8 cellular contexts compared by ENCODE assay signal in genomic region chr1:174031099-174031498, GRCh38.
"Had no signal": no experiment of that assay in that cellular context is flagged by ENCODE, and none has a peak within 500 bp of the region (broad histone marks: within the 10 kb centered on the region; RNA-seq: fewer than 3 reads in every experiment).

No MANE protein-coding gene starts in this region.

- H2AFZ ChIP-seq: GM23248 had no signal

- H3K9me3 Mint-ChIP-seq: HFFc6, IgD-negative memory B cell had no signal

- H3K9me3 ChIP-seq: HAP-1 had no signal

- H3K36me3 ChIP-seq: HAP-1 had no signal

- H3K27ac ChIP-seq: GM23248 had no signal

- H3K36me3 Mint-ChIP-seq: IgD-negative memory B cell had no signal

- H3K4me1 ChIP-seq: HAP-1 had no signal

- ATAC-seq: HCT116 had no signal

- H3K4me3 ChIP-seq: GM23248, HAP-1 had no signal

- H3K27me3 Mint-ChIP-seq: IgD-negative memory B cell had no signal

- H3K4me3 Mint-ChIP-seq: HFFc6, IgD-negative memory B cell had no signal

- DNase-seq: GOT3, H7, HFFc6, KG1 had no signal

- H3K9ac ChIP-seq: GM23248 had no signal

- H3K27ac Mint-ChIP-seq: HFFc6, IgD-negative memory B cell had no signal
